ENCODE assay signal across 19 cellular contexts in genomic region chr1:9836632-9836960, GRCh38. TPM values are rescaled to one million over a fixed set of nuclear protein-coding genes. Genes with fewer than 3 reads are reported as not detected.
DNase-seq lines count a peak whose midpoint lies in the region; ATAC-seq and TF ChIP-seq lines count a peak whose summit lies in the region.
"Had no signal": no experiment of that assay in that cellular context is flagged by ENCODE, and none has a peak within 500 bp of the region (broad histone marks: within the 10 kb centered on the region; RNA-seq: fewer than 3 reads in every experiment).

No MANE protein-coding gene starts in this region.

- peak overlapping the region; percentile 82 for H3K9ac ChIP-seq in neuronal stem cell (ENCODE audit: low read depth, low read length, poor library complexity)

- peaks cover 0 to 2% (median 0%) of the 10 kb centered on the region in 5 experiments for H3K9me3 Mint-ChIP-seq in brain
- H3K9me3 Mint-ChIP-seq: HFFc6, mesothelial cell of epicardium had no signal

- H2BK15ac ChIP-seq in neuronal stem cell (ENCODE audit: low read length): peak overlapping the region; percentile 96

- no peak overlapping the region for H4K91ac ChIP-seq in neuronal stem cell (ENCODE audit: low read depth, low read length, poor library complexity)

- H3K4me3 Mint-ChIP-seq in brain: peak overlapping the region in 1 of 5 experiments; percentile 33
- H3K4me3 Mint-ChIP-seq: HFFc6, mesothelial cell of epicardium had no signal

- peak overlapping the region; percentile 97 for H3K18ac ChIP-seq in neuronal stem cell (ENCODE audit: low read length)

- H3K14ac ChIP-seq in neuronal stem cell (ENCODE audit: low read length): peak overlapping the region; percentile 39

- no peak overlapping the region for H3K23ac ChIP-seq in neuronal stem cell (ENCODE audit: low read depth, low read length, poor library complexity)

- peaks cover 11% of the 10 kb centered on the region in 2 donors for H3K4me1 ChIP-seq in neuronal stem cell (ENCODE audit: control insufficient read depth in 2 of 2, insufficient read depth in 1 of 2, low read depth in 1 of 2, low read length in 2 of 2)
- H3K4me1 ChIP-seq: body of pancreas had no signal

- ATAC-seq in GM18498 (IDR thresholded peaks at IDR 0.05; ENCODE audit: unreplicated experiment): no peak
- ATAC-seq in GM18517 (IDR thresholded peaks at IDR 0.05; ENCODE audit: unreplicated experiment): no peak
- ATAC-seq: body of pancreas had no signal

- H3K27me3 Mint-ChIP-seq in brain: peaks cover 5% of the 10 kb centered on the region

- H3K79me1 ChIP-seq in neuronal stem cell (ENCODE audit: low read depth, low read length): peaks cover 2% of the 10 kb centered on the region

- peak overlapping the region in 4 of 5 experiments; percentile 78 to 95 (median 86) for H3K27ac Mint-ChIP-seq in brain
- H3K27ac Mint-ChIP-seq: HFFc6, mesothelial cell of epicardium had no signal

- DNase-seq in NCI-H446 treated with DMSO at 0.1 percent for 48 hours (lab: John Stamatoyannopoulos, UW) (peak; percentile 46), neuronal stem cell (ENCODE audit: low spot score) (no peak), kidney tubule cell (ENCODE audit: low spot score) (no peak)
- DNase-seq in activated CD4-positive, alpha-beta T cell treated with anti-CD3 and anti-CD28 coated beads, Interleukin-2, amount 50 U/mL, for 4 hours: no peak
- DNase-seq: activated CD4-positive, alpha-beta T cell treated with anti-CD3 and anti-CD28 coated beads for 4 hours; activated naive CD4-positive, alpha-beta T cell treated with anti-CD3 and anti-CD28 coated beads, Interleukin-2, amount 50 U/mL, for 16 hours; activated T-cell treated with anti-CD3 and anti-CD28 coated beads, Interleukin-2, amount 50 U/mL, for 1 hour; body of pancreas; HFFc6; stimulated activated CD4-positive, alpha-beta T cell treated with anti-CD3 and anti-CD28 coated beads, Interleukin-4, amount 100 ng/mL, for 24 hours; stimulated activated CD8-positive, alpha-beta memory T cell treated with anti-CD3 and anti-CD28 coated beads, Interleukin-4, amount 100 ng/mL, for 48 hours had no signal

- H2AFZ ChIP-seq in neuronal stem cell (ENCODE audit: low read length): peak overlapping the region; percentile 93

- H3K36me3 Mint-ChIP-seq in brain: no peaks in the 10 kb centered on the region
- H3K36me3 Mint-ChIP-seq: mesothelial cell of epicardium had no signal

- no peaks in the 10 kb centered on the region for H3K9me3 ChIP-seq in neuronal stem cell (replicated peaks in 1 of 2; ENCODE audit: control insufficient read depth in 2 of 2, insufficient read depth in 1 of 2, low read depth in 1 of 2, low read length in 2 of 2)
- H3K9me3 ChIP-seq: body of pancreas, neutrophil, testis had no signal

- no peak overlapping the region for H3K4me2 ChIP-seq in neuronal stem cell (ENCODE audit: insufficient read depth, low read length, poor library complexity, severe bottlenecking)

- H2AK5ac ChIP-seq in neuronal stem cell (ENCODE audit: low read depth, low read length): no peak overlapping the region

- H2BK5ac ChIP-seq in neuronal stem cell (ENCODE audit: low read length): no peak overlapping the region

- H3K36me3 ChIP-seq in neuronal stem cell (replicated peaks in 1 of 2; ENCODE audit: control insufficient read depth in 2 of 2, insufficient read depth in 2 of 2, low read length in 2 of 2): no peaks in the 10 kb centered on the region
- H3K36me3 ChIP-seq: neutrophil had no signal

- no peak overlapping the region for H4K8ac ChIP-seq in neuronal stem cell (ENCODE audit: low read depth, low read length)

- H3K4me1 Mint-ChIP-seq in brain: peaks cover 47% of the 10 kb centered on the region

- WGBS in neuronal stem cell (ENCODE audit: extremely low coverage in 2 of 2, insufficient read length in 2 of 2, insufficient replicate concordance in 1 of 2), 2 donors: no CpG with 5 or more reads among the region's 5 CpGs

- no peak overlapping the region for H3K4me3 ChIP-seq in neuronal stem cell (ENCODE audit: low read length in 2 of 2)
- H3K4me3 ChIP-seq: body of pancreas, SK-N-MC, testis had no signal

- TF ChIP-seq CTCF in C4-2B (conservative IDR thresholded peaks at IDR 0.05) (no peak), brain (conservative IDR thresholded peaks at IDR 0.05) (no peak)

- H3K27me3 ChIP-seq in neuronal stem cell (ENCODE audit: control insufficient read depth in 3 of 3, insufficient read depth in 3 of 3, low read depth in 1 of 3, low read length in 3 of 3): no peaks in the 10 kb centered on the region
- H3K27me3 ChIP-seq: body of pancreas, neutrophil, testis had no signal

- H2BK12ac ChIP-seq in neuronal stem cell (ENCODE audit: low read length): peak overlapping the region; percentile 98

- peak overlapping the region; percentile 64 for H2BK120ac ChIP-seq in neuronal stem cell (ENCODE audit: low read depth, low read length)

- peak overlapping the region; percentile 70 for H3K4ac ChIP-seq in neuronal stem cell (ENCODE audit: low read length)

- H3K27ac ChIP-seq in C4-2B (peak overlapping the region; percentile 82), neuronal stem cell (replicated peaks; ENCODE audit: low read length) (no peak overlapping the region)
- H3K27ac ChIP-seq: body of pancreas, neutrophil, SK-N-MC, testis had no signal

RNA-seq across cellular contexts. Expression of gene CLSTN1, which starts 12.8 kb away (rescaled TPM):
- 416 TPM for polyA plus RNA-seq in brain (ENCODE audit: insufficient read depth, low read depth, low replicate concordance)
- 114 TPM for polyA plus RNA-seq in neuronal stem cell (2013, experiment 1 of 2)
- 114 TPM for polyA plus RNA-seq in neuronal stem cell (2013, experiment 2 of 2)
